ENCODE assay signal across 16 cellular contexts in genomic region chr15:25178835-25179672, GRCh38.
DNase-seq lines count a peak whose midpoint lies in the region; ATAC-seq and TF ChIP-seq lines count a peak whose summit lies in the region.
"Had no signal": no experiment of that assay in that cellular context is flagged by ENCODE, and none has a peak within 500 bp of the region (broad histone marks: within the 10 kb centered on the region; RNA-seq: fewer than 3 reads in every experiment).

No MANE protein-coding gene starts in this region.

- TF ChIP-seq POLR2A in body of pancreas (IDR thresholded peaks at IDR 0.05) (no peak), lower leg skin (IDR thresholded peaks at IDR 0.05) (no peak), testis (IDR thresholded peaks at IDR 0.05) (no peak)

- no peak overlapping the region for H3K4me3 ChIP-seq in body of pancreas
- H3K4me3 ChIP-seq in lower leg skin (ENCODE audit: low read depth, poor library complexity, severe bottlenecking): no peak overlapping the region
- H3K4me3 ChIP-seq in testis: no peak overlapping the region
- H3K4me3 ChIP-seq: A549, tibial artery had no signal

- H3K4me1 Mint-ChIP-seq in activated T-cell treated with anti-CD3 and anti-CD28 coated beads, Interleukin-2, amount 50 U/mL, for 4 hours (ENCODE audit: low read depth): no peaks in the 10 kb centered on the region
- H3K4me1 Mint-ChIP-seq: activated naive CD4-positive, alpha-beta T cell treated with anti-CD3 and anti-CD28 coated beads, Interleukin-2, amount 50 U/mL, for 24 hours had no signal

- intact Hi-C loops in body of pancreas (cut with DNase I) (no loop called here), lower leg skin (cut with DNase I; ENCODE audit: low total_unique reads) (no loop called here), testis (cut with DNase I; ENCODE audit: low total_unique reads) (no loop called here)

- TF ChIP-seq CTCF in body of pancreas (IDR thresholded peaks at IDR 0.05): no peak
- TF ChIP-seq CTCF in lower leg skin (IDR thresholded peaks at IDR 0.05): no peak
- no peak for TF ChIP-seq CTCF in testis (IDR thresholded peaks at IDR 0.05)

- H3K27ac ChIP-seq in body of pancreas (no peak overlapping the region), testis (no peak overlapping the region)
- H3K27ac ChIP-seq: A549, tibial artery had no signal

- H3K36me3 ChIP-seq in body of pancreas (replicated peaks in 1 of 2; ENCODE audit: insufficient read depth in 1 of 2, low read depth in 2 of 2) (no peaks in the 10 kb centered on the region), testis (ENCODE audit: low read depth, missing control alignments) (no peaks in the 10 kb centered on the region)
- H3K36me3 ChIP-seq: tibial artery had no signal

- no peak overlapping the region for H3K4me3 Mint-ChIP-seq in activated T-cell treated with anti-CD3 and anti-CD28 coated beads, Interleukin-2, amount 50 U/mL, for 4 hours
- H3K4me3 Mint-ChIP-seq: activated naive CD4-positive, alpha-beta T cell treated with anti-CD3 and anti-CD28 coated beads, Interleukin-2, amount 50 U/mL, for 24 hours; CD8-positive, alpha-beta T cell had no signal

- no peaks in the 10 kb centered on the region for H3K27me3 ChIP-seq in body of pancreas
- H3K27me3 ChIP-seq in testis: no peaks in the 10 kb centered on the region
- H3K27me3 ChIP-seq: tibial artery had no signal

- ATAC-seq in activated T-cell treated with anti-CD3 and anti-CD28 coated beads, Interleukin-2, amount 50 U/mL, for 4 hours: no peak
- ATAC-seq in body of pancreas: no peak
- ATAC-seq: A549; CD8-positive, alpha-beta T cell had no signal

- peaks cover 15% of the 10 kb centered on the region for H3K9me3 Mint-ChIP-seq in activated T-cell treated with anti-CD3 and anti-CD28 coated beads, Interleukin-2, amount 50 U/mL, for 4 hours

- WGBS in body of pancreas, 2 donors: 69% methylated on average over 17 of the region's 17 CpGs; no CpG with 5 or more reads in 1 of the 2 donors
- WGBS in lower leg skin, 2 donors: 76 to 86% methylated on average over 14 to 17 of the region's 17 CpGs
- 75% methylated on average over 16 of the region's 17 CpGs; no CpG with 5 or more reads in 1 of the 2 donors for WGBS in testis, 2 donors

- no peaks in the 10 kb centered on the region for H3K36me3 Mint-ChIP-seq in activated T-cell treated with anti-CD3 and anti-CD28 coated beads, Interleukin-2, amount 50 U/mL, for 4 hours (ENCODE audit: insufficient read depth)
- H3K36me3 Mint-ChIP-seq: CD8-positive, alpha-beta T cell had no signal

- H3K9me3 ChIP-seq in body of pancreas: peaks cover 0 to 5% (median 0%) of the 10 kb centered on the region in 3 donors
- H3K9me3 ChIP-seq in testis: no peaks in the 10 kb centered on the region
- H3K9me3 ChIP-seq: A549 had no signal

- no peaks in the 10 kb centered on the region for H3K27me3 Mint-ChIP-seq in activated T-cell treated with anti-CD3 and anti-CD28 coated beads, Interleukin-2, amount 50 U/mL, for 4 hours (ENCODE audit: low read depth)
- H3K27me3 Mint-ChIP-seq: activated naive CD4-positive, alpha-beta T cell treated with anti-CD3 and anti-CD28 coated beads, Interleukin-2, amount 50 U/mL, for 24 hours had no signal

- no peaks in the 10 kb centered on the region for H3K4me1 ChIP-seq in body of pancreas
- H3K4me1 ChIP-seq in testis: no peaks in the 10 kb centered on the region
- H3K4me1 ChIP-seq: A549, tibial artery had no signal

- peak; percentile 4 for DNase-seq in activated T-cell treated with anti-CD3 and anti-CD28 coated beads, Interleukin-2, amount 50 U/mL, for 4 hours
- no peak for DNase-seq in activated T-cell treated with anti-CD3 and anti-CD28 coated beads, Interleukin-2, amount 50 U/mL, for 48 hours
- DNase-seq in body of pancreas: peak; percentile 1 to 4 (median 2)
- peak; percentile 6 to 78 for DNase-seq in lower leg skin (ENCODE audit: low spot score in 2 of 2)
- peak; percentile 4 for DNase-seq in testis
- no peak for DNase-seq in NCI-H1417 (lab: John Stamatoyannopoulos, UW)
- no peak for DNase-seq in NCI-H1694 (lab: John Stamatoyannopoulos, UW)
- no peak for DNase-seq in SIG-M5 (lab: John Stamatoyannopoulos, UW)
- DNase-seq: activated CD4-positive, alpha-beta T cell treated with anti-CD3 and anti-CD28 coated beads for 48 hours; central memory CD4-positive, alpha-beta T cell; NCI-H2081; NCI-H82 had no signal

Comparison
In these comparisons a context has a peak if more than half of its experiments do, and no peak if none do; other contexts are left out.
1. DNase-seq: peak in activated T-cell treated with anti-CD3 and anti-CD28 coated beads, Interleukin-2, amount 50 U/mL, for 4 hours (single experiment), body of pancreas (4 of 4), lower leg skin (2 of 2) and testis (single experiment); none in activated T-cell treated with anti-CD3 and anti-CD28 coated beads, Interleukin-2, amount 50 U/mL, for 48 hours (0 of 2), NCI-H1417 (0 of 3), NCI-H1694 (single experiment) and SIG-M5 (single experiment).